21 cellular contexts compared by ENCODE assay signal in the genomic region with DNA sequence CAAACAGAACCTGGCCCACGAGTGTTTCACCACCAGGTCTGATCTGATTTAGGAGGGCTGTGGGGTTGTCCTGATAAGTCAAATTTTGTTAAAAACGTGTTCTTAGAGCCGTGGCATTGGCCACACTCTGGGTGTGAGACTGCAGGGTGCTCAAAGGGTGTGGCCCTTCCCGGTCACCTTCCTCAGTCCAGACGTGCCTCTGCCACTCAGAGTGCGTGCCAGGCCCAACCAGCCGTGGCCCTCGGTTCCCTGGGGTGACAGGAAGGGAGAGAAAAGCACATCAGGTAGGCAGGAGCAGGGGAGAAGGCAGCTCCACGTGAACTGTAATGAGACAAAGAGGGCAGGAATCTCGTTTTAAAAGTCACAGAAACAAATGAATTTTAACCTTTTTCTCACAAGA.
"Had no signal": no experiment of that assay in that cellular context is flagged by ENCODE, and none has a peak within 500 bp of the region (broad histone marks: within the 10 kb centered on the region; RNA-seq: fewer than 3 reads in every experiment).

No MANE protein-coding gene starts in this region.

- ATAC-seq: activated CD8-positive, alpha-beta T cell treated with anti-CD3 and anti-CD28 coated beads, Interleukin-2, amount 10 ng/mL, durations not matched to agents 7 days and 5 days had no signal

- H3K27ac Mint-ChIP-seq: activated CD4-positive, alpha-beta T cell treated with anti-CD3 and anti-CD28 coated beads, Interleukin-2, amount 10 ng/mL, durations not matched to agents 7 days and 5 days; activated CD8-positive, alpha-beta T cell treated with anti-CD3 and anti-CD28 coated beads, Interleukin-2, amount 10 ng/mL, durations not matched to agents 7 days and 5 days; activated naive CD4-positive, alpha-beta T cell treated with anti-CD3 and anti-CD28 coated beads, Interleukin-2, amount 50 U/mL, for 24 hours; activated naive CD8-positive, alpha-beta T cell treated with anti-CD3 and anti-CD28 coated beads, Interleukin-2, amount 10 ng/mL, durations not matched to agents 7 days and 5 days; activated T-cell treated with anti-CD3 and anti-CD28 coated beads, Interleukin-2, amount 50 U/mL, for 24 hours; activated T-helper 2 cell treated with anti-CD3 and anti-CD28 coated beads, Interferon-gamma antibody, Interleukin-2, Interleukin-4, amounts not matched to agents 10 μg/mL and 5 μg/mL and 100 μg/mL, durations not matched to agents 14 hours and 24 hours and 36 hours had no signal

- H3K9me3 Mint-ChIP-seq: activated CD4-positive, alpha-beta T cell treated with anti-CD3 and anti-CD28 coated beads, Interleukin-2, amount 10 ng/mL, durations not matched to agents 7 days and 5 days; activated naive CD4-positive, alpha-beta T cell treated with anti-CD3 and anti-CD28 coated beads, Interleukin-2, amount 50 U/mL, for 24 hours; activated naive CD8-positive, alpha-beta T cell treated with anti-CD3 and anti-CD28 coated beads, Interleukin-2, amount 10 ng/mL, durations not matched to agents 7 days and 5 days; activated T-cell treated with anti-CD3 and anti-CD28 coated beads, Interleukin-2, amount 50 U/mL, for 24 hours; activated T-helper 2 cell treated with anti-CD3 and anti-CD28 coated beads, Interferon-gamma antibody, Interleukin-2, Interleukin-4, amounts not matched to agents 10 μg/mL and 5 μg/mL and 100 μg/mL, durations not matched to agents 14 hours and 24 hours and 36 hours; central memory CD8-positive, alpha-beta T cell had no signal

- H3K4me3 Mint-ChIP-seq: activated CD4-positive, alpha-beta T cell treated with anti-CD3 and anti-CD28 coated beads, Interleukin-2, amount 10 ng/mL, durations not matched to agents 7 days and 5 days; activated CD8-positive, alpha-beta T cell treated with anti-CD3 and anti-CD28 coated beads, Interleukin-2, amount 10 ng/mL, durations not matched to agents 7 days and 5 days; activated naive CD4-positive, alpha-beta T cell treated with anti-CD3 and anti-CD28 coated beads, Interleukin-2, amount 50 U/mL, for 24 hours; activated naive CD8-positive, alpha-beta T cell treated with anti-CD3 and anti-CD28 coated beads, Interleukin-2, amount 10 ng/mL, durations not matched to agents 7 days and 5 days; activated T-cell treated with anti-CD3 and anti-CD28 coated beads, Interleukin-2, amount 50 U/mL, for 24 hours; central memory CD8-positive, alpha-beta T cell had no signal

- H3K4me1 Mint-ChIP-seq: activated CD4-positive, alpha-beta T cell treated with anti-CD3 and anti-CD28 coated beads, Interleukin-2, amount 10 ng/mL, durations not matched to agents 7 days and 5 days; activated naive CD4-positive, alpha-beta T cell treated with anti-CD3 and anti-CD28 coated beads, Interleukin-2, amount 50 U/mL, for 24 hours; activated naive CD8-positive, alpha-beta T cell treated with anti-CD3 and anti-CD28 coated beads, Interleukin-2, amount 10 ng/mL, durations not matched to agents 7 days and 5 days; central memory CD8-positive, alpha-beta T cell had no signal

- H3K36me3 Mint-ChIP-seq: activated naive CD4-positive, alpha-beta T cell treated with anti-CD3 and anti-CD28 coated beads, Interleukin-2, amount 50 U/mL, for 24 hours; activated naive CD8-positive, alpha-beta T cell treated with anti-CD3 and anti-CD28 coated beads, Interleukin-2, amount 10 ng/mL, durations not matched to agents 7 days and 5 days had no signal

- DNase-seq: activated CD4-positive, alpha-beta T cell treated with anti-CD3 and anti-CD28 coated beads, Interleukin-2, amount 10 ng/mL, durations not matched to agents 7 days and 5 days; activated CD4-positive, alpha-beta T cell treated with anti-CD3 and anti-CD28 coated beads, Interleukin-2, amount 50 U/mL, for 48 hours; activated CD8-positive, alpha-beta T cell treated with anti-CD3 and anti-CD28 coated beads, Interleukin-2, amount 10 ng/mL, durations not matched to agents 7 days and 5 days; activated naive CD8-positive, alpha-beta T cell treated with anti-CD3 and anti-CD28 coated beads, Interleukin-2, amount 10 ng/mL, durations not matched to agents 7 days and 5 days; activated T-cell treated with anti-CD3 and anti-CD28 coated beads, Interleukin-2, amount 50 U/mL, for 24 hours; amygdala; MM.1S; MV-4-11; NCI-H1092; NCI-H1436 treated with DMSO at 0.1 percent for 48 hours; NCI-H1694 treated with DMSO at 0.1 percent for 48 hours; NCI-H2029; NCI-H345; NCI-H524 treated with DMSO at 0.1 percent for 48 hours; NCI-H748 treated with DMSO at 0.1 percent for 48 hours; NK-92 treated with Interleukin-12 subunit alpha and Interleukin-12 subunit beta, amount 100 ng/mL, for 24 hours; Right ventricle myocardium superior; T1000 had no signal
